In genomic region chr17:74641949-74642298, GRCh38 we compare ENCODE assay signal across 19 cellular contexts. TPM values are rescaled to one million over a fixed set of nuclear protein-coding genes. Genes with fewer than 3 reads are reported as not detected.
DNase-seq lines count a peak whose midpoint lies in the region; ATAC-seq and TF ChIP-seq lines count a peak whose summit lies in the region.
"Had no signal": no experiment of that assay in that cellular context is flagged by ENCODE, and none has a peak within 500 bp of the region (broad histone marks: within the 10 kb centered on the region; RNA-seq: fewer than 3 reads in every experiment).

No MANE protein-coding gene starts in this region.

- no peak overlapping the region for H3K9ac ChIP-seq in BLaER1

- peak overlapping the region; percentile 14 to 86 (median 67) for H3K4me3 Mint-ChIP-seq in IgD-negative memory B cell
- H3K4me3 Mint-ChIP-seq in dendritic cell treated with granulocyte-macrophage colony-stimulating factor and Interleukin-4, amounts not matched to agents 40 ng/mL and 50 ng/mL, for 4 days = no peak overlapping the region
- H3K4me3 Mint-ChIP-seq: CD8-positive, alpha-beta memory T cell had no signal

- no peak for TF ChIP-seq CTCF in neutrophil (IDR thresholded peaks at IDR 0.05)

- intact Hi-C loops in dendritic cell treated with granulocyte-macrophage colony-stimulating factor and Interleukin-4, amounts not matched to agents 40 ng/mL and 50 ng/mL, for 4 days (cut with micrococcal nuclease) = loop anchor here (1.0 kb wide), 1 partner anchor 73 kb away; no protein-coding TSS in a partner anchor

- peak overlapping the region; percentile 7 to 45 (median 27) for H3K27ac Mint-ChIP-seq in IgD-negative memory B cell
- H3K27ac Mint-ChIP-seq in dendritic cell treated with granulocyte-macrophage colony-stimulating factor and Interleukin-4, amounts not matched to agents 40 ng/mL and 50 ng/mL, for 4 days = peak overlapping the region; percentile 77
- H3K27ac Mint-ChIP-seq: CD8-positive, alpha-beta memory T cell had no signal

- ATAC-seq in GM18873 (IDR thresholded peaks at IDR 0.05; ENCODE audit: low FRiP score, unreplicated experiment) = no peak

- no peak overlapping the region for H3K27ac ChIP-seq in BLaER1
- peak overlapping the region; percentile 59 for H3K27ac ChIP-seq in neutrophil
- H3K27ac ChIP-seq: SJCRH30 had no signal

- H3K4me3 ChIP-seq in BLaER1 (no peak overlapping the region), neutrophil (ENCODE audit: low read depth in 1 of 2, low read length in 1 of 2) (no peak overlapping the region)
- H3K4me3 ChIP-seq: Peyer's patch, SJCRH30 had no signal

- peaks cover 24% of the 10 kb centered on the region for H3K27me3 Mint-ChIP-seq in IgD-negative memory B cell
- H3K27me3 Mint-ChIP-seq in dendritic cell treated with granulocyte-macrophage colony-stimulating factor and Interleukin-4, amounts not matched to agents 40 ng/mL and 50 ng/mL, for 4 days = peaks cover 47% of the 10 kb centered on the region

- H3K27me3 ChIP-seq in BLaER1 = peaks cover 15% of the 10 kb centered on the region; the same call in 1 of the 2 replicates
- peaks cover 93% of the 10 kb centered on the region for H3K27me3 ChIP-seq in neutrophil
- H3K27me3 ChIP-seq: Peyer's patch had no signal

- no peaks in the 10 kb centered on the region for H3K9me3 ChIP-seq in BLaER1
- H3K9me3 ChIP-seq in neutrophil = no peaks in the 10 kb centered on the region
- H3K9me3 ChIP-seq: Peyer's patch, SJCRH30 had no signal

- peaks cover 0 to 1% (median 0%) of the 10 kb centered on the region in 3 donors for H3K9me3 Mint-ChIP-seq in IgD-negative memory B cell
- no peaks in the 10 kb centered on the region for H3K9me3 Mint-ChIP-seq in dendritic cell treated with granulocyte-macrophage colony-stimulating factor and Interleukin-4, amounts not matched to agents 40 ng/mL and 50 ng/mL, for 4 days
- H3K9me3 Mint-ChIP-seq: CD8-positive, alpha-beta memory T cell had no signal

- DNase-seq in glomerular visceral epithelial cell (ENCODE audit: extremely low spot score) (no peak), NCI-H1048 (lab: John Stamatoyannopoulos, UW) (no peak)
- DNase-seq: C1 segment of cervical spinal cord; Calu3; CD8-positive, alpha-beta memory T cell; DMS153; KBM-7; NCI-H1105; NCI-H2029 treated with DMSO at 0.1 percent for 48 hours; NCI-H345; NCI-H524; NCI-H774; Peyer's patch; SJCRH30 had no signal

- H3K36me3 Mint-ChIP-seq in IgD-negative memory B cell = peaks cover 1% of the 10 kb centered on the region
- no peaks in the 10 kb centered on the region for H3K36me3 Mint-ChIP-seq in dendritic cell treated with granulocyte-macrophage colony-stimulating factor and Interleukin-4, amounts not matched to agents 40 ng/mL and 50 ng/mL, for 4 days (ENCODE audit: low read depth)

- H3K4me1 Mint-ChIP-seq in IgD-negative memory B cell = peaks cover 67 to 71% (median 71%) of the 10 kb centered on the region in 3 donors
- H3K4me1 Mint-ChIP-seq in dendritic cell treated with granulocyte-macrophage colony-stimulating factor and Interleukin-4, amounts not matched to agents 40 ng/mL and 50 ng/mL, for 4 days (ENCODE audit: low read depth) = peaks cover 93% of the 10 kb centered on the region

- H3K4me1 ChIP-seq in BLaER1 (peaks cover 72% of the 10 kb centered on the region), neutrophil (ENCODE audit: control insufficient read depth in 1 of 2, insufficient read depth in 1 of 2, low read depth in 1 of 2, low read length in 1 of 2) (peaks cover 24 to 34% of the 10 kb centered on the region in 2 experiments)
- H3K4me1 ChIP-seq: SJCRH30 had no signal

- peak overlapping the region; percentile 87 for H3K4me2 ChIP-seq in BLaER1

- H3K36me3 ChIP-seq in BLaER1 = no peaks in the 10 kb centered on the region
- no peaks in the 10 kb centered on the region for H3K36me3 ChIP-seq in neutrophil
- H3K36me3 ChIP-seq: Peyer's patch, SJCRH30 had no signal

- H4K20me1 ChIP-seq in BLaER1 = peaks cover 26% of the 10 kb centered on the region

RNA-seq across cellular contexts. Expression of gene CD300E, which starts 18.4 kb away (rescaled TPM):
- polyA plus RNA-seq in IgD-negative memory B cell = 0.11 TPM
- polyA plus RNA-seq: CD8-positive, alpha-beta memory T cell had no signal

RNA-seq across cellular contexts. Expression of gene CD300LD, which starts 49.8 kb away (rescaled TPM):
- polyA plus RNA-seq in IgD-negative memory B cell = not detected
- polyA plus RNA-seq: CD8-positive, alpha-beta memory T cell had no signal
